9 cellular contexts compared by ENCODE assay signal in the genomic region with DNA sequence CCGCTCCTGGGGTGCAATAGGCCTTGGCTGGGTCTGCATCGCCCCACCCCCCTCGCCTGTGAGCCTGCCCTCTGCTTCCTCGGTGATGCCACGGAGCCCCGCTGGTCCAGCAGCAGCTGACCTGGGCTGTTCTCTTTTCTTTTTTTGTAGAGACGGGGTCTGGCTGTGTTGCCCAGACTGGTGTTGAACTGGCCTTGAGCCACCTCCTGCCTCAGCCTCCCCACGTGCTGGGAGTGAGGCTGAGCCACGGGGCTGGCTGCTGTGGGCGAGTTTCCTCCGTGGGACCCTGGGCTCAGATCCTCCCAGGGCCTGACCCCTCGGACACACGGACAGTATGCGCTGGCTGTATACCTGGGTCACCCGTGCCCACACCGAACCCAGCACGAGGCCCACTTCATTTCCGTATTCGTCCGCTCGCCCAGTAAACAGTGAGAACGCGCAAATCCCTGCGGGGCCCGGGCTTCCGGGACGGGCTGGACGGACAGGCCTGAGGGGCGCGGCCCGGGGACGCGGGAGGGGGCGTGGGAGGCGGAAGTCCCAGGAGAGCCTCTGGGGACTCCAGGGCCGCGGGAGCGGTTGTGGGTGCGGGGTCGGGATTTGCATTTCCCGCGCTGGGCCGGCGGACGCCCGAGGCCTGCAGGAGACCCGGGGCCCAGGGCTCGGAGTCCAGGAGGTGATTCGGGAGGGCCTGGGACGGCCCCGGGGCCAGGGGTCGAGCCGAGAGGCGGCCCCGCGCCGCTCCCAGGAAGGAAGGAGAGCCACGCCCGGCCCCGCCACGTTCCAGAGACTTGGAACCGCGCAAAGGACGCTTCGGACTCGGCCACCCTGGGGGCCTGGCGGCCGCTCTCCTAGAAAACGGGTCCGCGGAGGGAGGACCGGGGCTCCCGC. TPM values are rescaled to one million over a fixed set of nuclear protein-coding genes. Genes with fewer than 3 reads are reported as not detected.
A peak's percentile ranks its signal among the peaks of the same experiment; 100 is the strongest.
DNase-seq lines count a peak whose midpoint lies in the region; ATAC-seq and TF ChIP-seq lines count a peak whose summit lies in the region.
"Had no signal": no experiment of that assay in that cellular context is flagged by ENCODE, and none has a peak within 500 bp of the region (broad histone marks: within the 10 kb centered on the region; RNA-seq: fewer than 3 reads in every experiment).

No MANE protein-coding gene starts in this region.

- TF ChIP-seq POLR2A in esophagus squamous epithelium (IDR thresholded peaks at IDR 0.05) (peak in 1 of 4 donors; percentile 22), prostate gland (IDR thresholded peaks at IDR 0.05) (peak; percentile 28)

- ATAC-seq in HG03439 (IDR thresholded peaks at IDR 0.05; ENCODE audit: unreplicated experiment): peak; percentile 58
- ATAC-seq in activated CD8-positive, alpha-beta T cell treated with anti-CD3 and anti-CD28 coated beads, Interleukin-2, amount 10 ng/mL, durations not matched to agents 7 days and 5 days: no peak

- no peak overlapping the region for H3K9ac ChIP-seq in smooth muscle cell (ENCODE audit: low read depth)

- no peaks in the 10 kb centered on the region for H3K79me2 ChIP-seq in smooth muscle cell (ENCODE audit: low read depth)

- no peak overlapping the region for H2AFZ ChIP-seq in smooth muscle cell (ENCODE audit: low read depth)

- POLR2A ChIA-PET in activated CD8-positive, alpha-beta T cell treated with anti-CD3 and anti-CD28 coated beads, Interleukin-2, amount 10 ng/mL, durations not matched to agents 7 days and 5 days (lab: Charles Lee): interaction anchor here (0.6 kb wide), 1 partner anchor 102 kb away, joined by 3 read pairs; no protein-coding TSS in a partner anchor

- H3K27me3 ChIP-seq in esophagus squamous epithelium (peaks cover 0 to 29% (median 0%) of the 10 kb centered on the region in 4 donors), prostate gland (replicated peaks; ENCODE audit: insufficient read depth) (no peaks in the 10 kb centered on the region), smooth muscle cell (ENCODE audit: low read depth) (no peaks in the 10 kb centered on the region)

- peaks cover 2% of the 10 kb centered on the region for H3K27me3 Mint-ChIP-seq in activated CD8-positive, alpha-beta T cell treated with anti-CD3 and anti-CD28 coated beads, Interleukin-2, amount 10 ng/mL, durations not matched to agents 7 days and 5 days (ENCODE audit: low read depth)

- no peak for TF ChIP-seq CTCF in GM13976 (IDR thresholded peaks at IDR 0.05; ENCODE audit: borderline replicate concordance, control extremely low read depth, extremely low read depth, insufficient read depth, missing control alignments)
- TF ChIP-seq CTCF in esophagus squamous epithelium (IDR thresholded peaks at IDR 0.05): no peak
- TF ChIP-seq CTCF in prostate gland (IDR thresholded peaks at IDR 0.05): no peak
- no peak for TF ChIP-seq CTCF in smooth muscle cell (IDR thresholded peaks at IDR 0.05; ENCODE audit: borderline replicate concordance, insufficient read depth, poor library complexity, severe bottlenecking)

- H3K27ac Mint-ChIP-seq in activated CD8-positive, alpha-beta T cell treated with anti-CD3 and anti-CD28 coated beads, Interleukin-2, amount 10 ng/mL, durations not matched to agents 7 days and 5 days: no peak overlapping the region

- CTCF ChIA-PET in activated CD8-positive, alpha-beta T cell treated with anti-CD3 and anti-CD28 coated beads, Interleukin-2, amount 10 ng/mL, durations not matched to agents 7 days and 5 days (lab: Charles Lee): no interaction called here

- no peaks in the 10 kb centered on the region for H4K20me1 ChIP-seq in smooth muscle cell (ENCODE audit: low read depth)

- H3K27ac ChIP-seq in esophagus squamous epithelium (peak overlapping the region; percentile 50 to 84 (median 77)), prostate gland (peak overlapping the region; percentile 17 to 24), smooth muscle cell (ENCODE audit: low read depth) (no peak overlapping the region)
- H3K27ac ChIP-seq: HL-60 had no signal

- no peaks in the 10 kb centered on the region for H3K9me3 ChIP-seq in esophagus squamous epithelium
- H3K9me3 ChIP-seq in prostate gland: no peaks in the 10 kb centered on the region
- H3K9me3 ChIP-seq in smooth muscle cell (replicated peaks; ENCODE audit: low read depth): no peaks in the 10 kb centered on the region

- in situ Hi-C loops in GM13976 (cut with MboI; ENCODE audit: low sequenced_read_pairs, unreplicated experiment): no loop called here

- DNase-seq in GM13976 (ENCODE audit: low spot score) (peak; percentile 77), esophagus squamous epithelium (lab: John Stamatoyannopoulos, UW) (no peak), prostate gland (ENCODE audit: low spot score) (no peak), smooth muscle cell (lab: John Stamatoyannopoulos, UW; ENCODE audit: unreplicated experiment) (no peak), NCI-H1105 (lab: John Stamatoyannopoulos, UW) (no peak), NCI-H748 treated with DMSO at 0.1 percent for 48 hours (lab: John Stamatoyannopoulos, UW) (no peak)
- no peak for DNase-seq in activated CD8-positive, alpha-beta T cell treated with anti-CD3 and anti-CD28 coated beads, Interleukin-2, amount 10 ng/mL, durations not matched to agents 7 days and 5 days

- 4 to 94% methylated on average over 6 to 20 of the region's 73 CpGs for WGBS in esophagus squamous epithelium, 2 donors
- WGBS in prostate gland: 16% methylated on average over 59 of the region's 73 CpGs
- 85% methylated on average over 46 of the region's 73 CpGs for WGBS in smooth muscle cell (ENCODE audit: low lambda C conversion rate)

- no peaks in the 10 kb centered on the region for H3K9me3 Mint-ChIP-seq in activated CD8-positive, alpha-beta T cell treated with anti-CD3 and anti-CD28 coated beads, Interleukin-2, amount 10 ng/mL, durations not matched to agents 7 days and 5 days (ENCODE audit: insufficient read depth)

- H3F3A ChIP-seq in smooth muscle cell (ENCODE audit: low read depth): no peaks in the 10 kb centered on the region

- intact Hi-C loops in esophagus squamous epithelium (cut with DNase I) (loop anchor here (10.0 kb wide), 1 partner anchor 134 kb away; no protein-coding TSS in a partner anchor), prostate gland (cut with DNase I) (loop anchor here (10.0 kb wide), 1 partner anchor 134 kb away; no protein-coding TSS in a partner anchor)

- H3K4me2 ChIP-seq in smooth muscle cell: no peak overlapping the region

- H3K4me3 Mint-ChIP-seq in activated CD8-positive, alpha-beta T cell treated with anti-CD3 and anti-CD28 coated beads, Interleukin-2, amount 10 ng/mL, durations not matched to agents 7 days and 5 days: no peak overlapping the region

- H3K36me3 ChIP-seq in esophagus squamous epithelium (no peaks in the 10 kb centered on the region), prostate gland (no peaks in the 10 kb centered on the region), smooth muscle cell (ENCODE audit: low read depth) (no peaks in the 10 kb centered on the region)

- no peaks in the 10 kb centered on the region for H3K36me3 Mint-ChIP-seq in activated CD8-positive, alpha-beta T cell treated with anti-CD3 and anti-CD28 coated beads, Interleukin-2, amount 10 ng/mL, durations not matched to agents 7 days and 5 days (ENCODE audit: low read depth)

- peaks cover 24 to 70% (median 27%) of the 10 kb centered on the region in 3 donors for H3K4me1 ChIP-seq in esophagus squamous epithelium
- no peaks in the 10 kb centered on the region for H3K4me1 ChIP-seq in prostate gland (replicated peaks)
- H3K4me1 ChIP-seq in smooth muscle cell (ENCODE audit: low read depth): no peaks in the 10 kb centered on the region

- H3K4me3 ChIP-seq in esophagus squamous epithelium: peak overlapping the region; percentile 46 to 71 (median 57)
- H3K4me3 ChIP-seq in prostate gland: peak overlapping the region; percentile 42 to 43
- no peak overlapping the region for H3K4me3 ChIP-seq in smooth muscle cell

- H3K4me1 Mint-ChIP-seq in activated CD8-positive, alpha-beta T cell treated with anti-CD3 and anti-CD28 coated beads, Interleukin-2, amount 10 ng/mL, durations not matched to agents 7 days and 5 days (ENCODE audit: low read depth): peaks cover 21% of the 10 kb centered on the region

RNA-seq across cellular contexts. Expression of gene DNAJB6, which starts 57.8 kb away (rescaled TPM):
- 100 to 1,000 TPM in 3 of 4 donors, 10 to 100 TPM in 1; 96.5 to 193 (median 160) TPM for total RNA-seq in esophagus squamous epithelium
- total RNA-seq in prostate gland: 100 to 1,000 TPM in 1 of 2 donors, 10 to 100 TPM in 1; 68.3 to 199 TPM
- 10 to 100 TPM; 69.3 to 74.9 TPM for total RNA-seq in activated CD8-positive, alpha-beta T cell treated with anti-CD3 and anti-CD28 coated beads, Interleukin-2, amount 10 ng/mL, durations not matched to agents 7 days and 5 days
- total RNA-seq in smooth muscle cell: 104 and 111 TPM in 2 replicates
- 103 and 140 TPM in 2 replicates for polyA plus RNA-seq in smooth muscle cell
